17 cellular contexts compared by ENCODE assay signal in genomic region chr10:129404091-129404490, GRCh38.
A peak's percentile ranks its signal among the peaks of the same experiment; 100 is the strongest.
DNase-seq lines count a peak whose midpoint lies in the region; ATAC-seq and TF ChIP-seq lines count a peak whose summit lies in the region.
"Had no signal": no experiment of that assay in that cellular context is flagged by ENCODE, and none has a peak within 500 bp of the region (broad histone marks: within the 10 kb centered on the region; RNA-seq: fewer than 3 reads in every experiment).

No MANE protein-coding gene starts in this region.

- TF ChIP-seq CTCF in right atrium auricular region (IDR thresholded peaks at IDR 0.05) (no peak), lung (IDR thresholded peaks at IDR 0.05; ENCODE audit: control extremely low read depth, extremely low read depth) (no peak), type B pancreatic cell (conservative IDR thresholded peaks at IDR 0.05) (no peak)

- no peaks in the 10 kb centered on the region for H3K9me3 ChIP-seq in right atrium auricular region
- H3K9me3 ChIP-seq in lung (ENCODE audit: control insufficient read depth in 2 of 2, insufficient read depth in 1 of 2, low read length in 1 of 2): peaks cover 0 to 2% of the 10 kb centered on the region in 2 donors
- H3K9me3 ChIP-seq: A549, Caco-2, HAP-1 had no signal

- intact Hi-C loops in cardiac septum (cut with DNase I): no loop called here

- 94% methylated on average over 13 of the region's 13 CpGs for WGBS in lung, 2 donors

- no peaks in the 10 kb centered on the region for H3K36me3 ChIP-seq in right atrium auricular region
- H3K36me3 ChIP-seq in lung (ENCODE audit: control insufficient read depth in 2 of 2, insufficient read depth in 2 of 2, low read length in 2 of 2): no peaks in the 10 kb centered on the region
- H3K36me3 ChIP-seq: HAP-1 had no signal

- H3K4me3 Mint-ChIP-seq in type B pancreatic cell: no peak overlapping the region
- H3K4me3 Mint-ChIP-seq: CD4-positive, alpha-beta T cell had no signal

- H3K9me3 Mint-ChIP-seq in type B pancreatic cell: no peaks in the 10 kb centered on the region
- H3K9me3 Mint-ChIP-seq: CD4-positive, alpha-beta T cell had no signal

- POLR2A ChIA-PET in HEK293T (lab: Yijun Ruan, JAX): no interaction called here

- no peaks in the 10 kb centered on the region for H3K4me1 ChIP-seq in right atrium auricular region
- H3K4me1 ChIP-seq in lung (ENCODE audit: control insufficient read depth in 2 of 2, insufficient read depth in 2 of 2, low read length in 2 of 2): no peaks in the 10 kb centered on the region
- H3K4me1 ChIP-seq: A549, Caco-2, HAP-1 had no signal

- peak; percentile 16 for DNase-seq in right atrium auricular region (ENCODE audit: low spot score)
- no peak for DNase-seq in cardiac septum (ENCODE audit: low spot score)
- peak; percentile 17 for DNase-seq in lung (ENCODE audit: low spot score)
- DNase-seq in type B pancreatic cell (ENCODE audit: extremely low spot score, unreplicated experiment): peak; percentile 62
- DNase-seq in activated CD4-positive, CD25-positive, alpha-beta regulatory T cell (lab: John Stamatoyannopoulos, UW): no peak
- no peak for DNase-seq in HEK293T (ENCODE audit: extremely low spot score)
- DNase-seq: AML-193; Caco-2; CD4-positive, alpha-beta T cell; IMR-90; KG1 had no signal

- H3K27ac ChIP-seq in right atrium auricular region (no peak overlapping the region), lung (ENCODE audit: low read depth in 1 of 2, low read length in 1 of 2) (no peak overlapping the region)
- H3K27ac ChIP-seq: 22Rv1, A549, C4-2B, HL-60 had no signal

- no peaks in the 10 kb centered on the region for H3K36me3 Mint-ChIP-seq in type B pancreatic cell

- peaks cover 8% of the 10 kb centered on the region for H3K27me3 Mint-ChIP-seq in type B pancreatic cell

- H3K27me3 ChIP-seq in right atrium auricular region (no peaks in the 10 kb centered on the region), lung (ENCODE audit: control insufficient read depth, insufficient read depth) (no peaks in the 10 kb centered on the region)

- H3K27ac Mint-ChIP-seq in type B pancreatic cell: no peak overlapping the region
- H3K27ac Mint-ChIP-seq: CD4-positive, alpha-beta T cell had no signal

- no peak for ATAC-seq in lung (ENCODE audit: insufficient read depth, low FRiP score)
- no peak for ATAC-seq in GM18909 (IDR thresholded peaks at IDR 0.05; ENCODE audit: poor library complexity, unreplicated experiment)
- ATAC-seq: A549 had no signal

- no peak overlapping the region for H3K4me3 ChIP-seq in right atrium auricular region
- H3K4me3 ChIP-seq in lung: no peak overlapping the region
- H3K4me3 ChIP-seq: A549, HAP-1 had no signal

- no peaks in the 10 kb centered on the region for H3K4me1 Mint-ChIP-seq in type B pancreatic cell (ENCODE audit: unreplicated experiment)

- CTCF ChIA-PET in HEK293T (lab: Yijun Ruan, JAX): no interaction called here

TF ChIP-seq in HEK293T, 16 proteins besides CTCF, POLR2A, EP300 and RAD21:
- TF ChIP-seq SP1 (IDR thresholded peaks at IDR 0.05) (no peak), BHLHE40 (IDR thresholded peaks at IDR 0.05; ENCODE audit: borderline replicate concordance) (no peak), ZNF384 (IDR thresholded peaks at IDR 0.05) (no peak), SUZ12 (IDR thresholded peaks at IDR 0.05) (no peak), TARDBP (IDR thresholded peaks at IDR 0.05) (no peak), FOXK2 (IDR thresholded peaks at IDR 0.05) (no peak), L3MBTL2 (conservative IDR thresholded peaks at IDR 0.05) (no peak), HDGF (IDR thresholded peaks at IDR 0.05; ENCODE audit: borderline replicate concordance) (no peak), ELF4 (IDR thresholded peaks at IDR 0.05) (no peak), PKNOX1 (IDR thresholded peaks at IDR 0.05) (no peak), FOXM1 (IDR thresholded peaks at IDR 0.05; ENCODE audit: borderline replicate concordance) (no peak), CTBP1 (IDR thresholded peaks at IDR 0.05; ENCODE audit: borderline replicate concordance) (no peak), NFRKB (IDR thresholded peaks at IDR 0.05) (no peak)

Comparison
In these comparisons a context has a peak if more than half of its experiments do, and no peak if none do; other contexts are left out.
1. DNase-seq: peak in right atrium auricular region (single experiment), lung (single experiment) and type B pancreatic cell (single experiment); none in cardiac septum (single experiment), activated CD4-positive, CD25-positive, alpha-beta regulatory T cell (0 of 4) and HEK293T (single experiment).